ENCODE assay signal across 6 cellular contexts in genomic region chr11:316031-316701, GRCh38. TPM values are rescaled to one million over a fixed set of nuclear protein-coding genes. Genes with fewer than 3 reads are reported as not detected.
DNase-seq lines count a peak whose midpoint lies in the region; ATAC-seq and TF ChIP-seq lines count a peak whose summit lies in the region.

No MANE protein-coding gene starts in this region.

- peaks cover 19 to 26% (median 19%) of the 10 kb centered on the region in 3 donors for H3K36me3 Mint-ChIP-seq in naive thymus-derived CD8-positive, alpha-beta T cell

- H3K4me1 Mint-ChIP-seq in naive thymus-derived CD8-positive, alpha-beta T cell = peaks cover 33 to 57% (median 44%) of the 10 kb centered on the region in 4 donors

- H3K27me3 ChIP-seq in GM06990 (replicated peaks; ENCODE audit: control insufficient read depth, insufficient read depth, low read length) = no peaks in the 10 kb centered on the region

- H3K4me3 ChIP-seq in GM06990 (replicated peaks; ENCODE audit: low read depth, low read length) (peak overlapping the region; percentile 77), astrocyte of the spinal cord (ENCODE audit: low read depth, low read length) (peak overlapping the region; percentile 27)

- no peaks in the 10 kb centered on the region for H3K27me3 Mint-ChIP-seq in naive thymus-derived CD8-positive, alpha-beta T cell

- H3K27ac Mint-ChIP-seq in naive thymus-derived CD8-positive, alpha-beta T cell = peak overlapping the region; percentile 92 to 98 (median 96)

- peaks cover 4% of the 10 kb centered on the region; the same call in 1 of the 2 replicates for H3K36me3 ChIP-seq in GM06990 (ENCODE audit: control insufficient read depth, insufficient read depth, low read length)

- H3K9me3 Mint-ChIP-seq in naive thymus-derived CD8-positive, alpha-beta T cell = no peaks in the 10 kb centered on the region

- DNase-seq in GM06990 (ENCODE audit: extremely low read depth, insufficient read length) = peak; percentile 44
- DNase-seq in astrocyte of the spinal cord (ENCODE audit: low read depth, low spot score) = no peak
- DNase-seq in naive thymus-derived CD8-positive, alpha-beta T cell = peak in 2 of 10 donors; percentile 14 to 44
- no peak for DNase-seq in GM13976 (ENCODE audit: low spot score)

- no peak for ATAC-seq in naive thymus-derived CD8-positive, alpha-beta T cell
- ATAC-seq in HG03280 (IDR thresholded peaks at IDR 0.05; ENCODE audit: unreplicated experiment) (no peak), GM19467 (IDR thresholded peaks at IDR 0.05; ENCODE audit: unreplicated experiment) (no peak)

- POLR2A ChIA-PET in naive thymus-derived CD8-positive, alpha-beta T cell (lab: Charles Lee) = interaction anchor here (0.5 to 5.1 kb wide), 28 partner anchors 10 to 247 kb away, joined by 3 to 70 read pairs (median 4); partner anchors contain the start of genes BET1L, IFITM2, NLRP6 and PGGHG

- in situ Hi-C loops in astrocyte of the spinal cord (cut with HindIII; ENCODE audit: low sequenced_read_pairs) (no loop called here), GM13976 (cut with MboI; ENCODE audit: low sequenced_read_pairs, unreplicated experiment) (no loop called here)

- no peak for TF ChIP-seq CTCF in GM06990 (IDR thresholded peaks at IDR 0.05; ENCODE audit: insufficient read depth, low read length, poor library complexity, severe bottlenecking)
- TF ChIP-seq CTCF in astrocyte of the spinal cord (IDR thresholded peaks at IDR 0.05; ENCODE audit: low read depth, low read length) = no peak
- TF ChIP-seq CTCF in GM13976 (IDR thresholded peaks at IDR 0.05; ENCODE audit: borderline replicate concordance, control extremely low read depth, extremely low read depth, insufficient read depth, missing control alignments) = no peak

- H3K4me3 Mint-ChIP-seq in naive thymus-derived CD8-positive, alpha-beta T cell = peak overlapping the region; percentile 87 to 97 (median 93)

RNA-seq across cellular contexts. Expression of gene IFITM1, which starts 2.3 kb away (rescaled TPM):
- 10 to 100 TPM; 90.0 to 91.0 TPM for total RNA-seq in naive thymus-derived CD8-positive, alpha-beta T cell
- 1,000 to 10,000 TPM; 1,833 to 2,198 (median 2,135) TPM for polyA plus RNA-seq in naive thymus-derived CD8-positive, alpha-beta T cell

RNA-seq across cellular contexts. Expression of gene IFITM3, which starts 4.5 kb away (rescaled TPM):
- total RNA-seq in naive thymus-derived CD8-positive, alpha-beta T cell = 10 to 100 TPM; 11.3 to 11.9 TPM
- 100 to 1,000 TPM in 2 of 3 donors, 10 to 100 TPM in 1; 45.1 to 202 (median 196) TPM for polyA plus RNA-seq in naive thymus-derived CD8-positive, alpha-beta T cell

RNA-seq across cellular contexts. Expression of gene IFITM2, which starts 8.6 kb away (rescaled TPM):
- 100 to 1,000 TPM; 115 to 122 TPM for total RNA-seq in naive thymus-derived CD8-positive, alpha-beta T cell
- 1,000 to 10,000 TPM; 2,345 to 2,732 (median 2,362) TPM for polyA plus RNA-seq in naive thymus-derived CD8-positive, alpha-beta T cell

RNA-seq across cellular contexts. Expression of gene IFITM5, which starts 16.8 kb away (rescaled TPM):
- not detected for total RNA-seq in naive thymus-derived CD8-positive, alpha-beta T cell
- not detected for polyA plus RNA-seq in naive thymus-derived CD8-positive, alpha-beta T cell

RNA-seq across cellular contexts. Expression of gene PGGHG, which starts 27.2 kb away (rescaled TPM):
- total RNA-seq in naive thymus-derived CD8-positive, alpha-beta T cell = 100 to 1,000 TPM; 662 to 707 TPM
- polyA plus RNA-seq in naive thymus-derived CD8-positive, alpha-beta T cell = 10 to 100 TPM in 2 of 3 donors, 1 to 10 TPM in 1; 8.1 to 14.9 (median 11.2) TPM
